ENCODE assay signal across 9 cellular contexts in genomic region chr1:158506369-158506987, GRCh38. TPM values are rescaled to one million over a fixed set of nuclear protein-coding genes. Genes with fewer than 3 reads are reported as not detected.
DNase-seq lines count a peak whose midpoint lies in the region; ATAC-seq and TF ChIP-seq lines count a peak whose summit lies in the region.
"Had no signal": no experiment of that assay in that cellular context is flagged by ENCODE, and none has a peak within 500 bp of the region (broad histone marks: within the 10 kb centered on the region; RNA-seq: fewer than 3 reads in every experiment).

No MANE protein-coding gene starts in this region.

- H2BK120ac ChIP-seq in IMR-90 (ENCODE audit: low read depth, low read length): no peak overlapping the region

- H3K4me2 ChIP-seq in IMR-90 (ENCODE audit: low read depth, low read length): no peak overlapping the region

- no peaks in the 10 kb centered on the region for H3K9me1 ChIP-seq in IMR-90 (ENCODE audit: insufficient read depth, low read length)

- H3K4me1 ChIP-seq in IMR-90 (ENCODE audit: control insufficient read depth, insufficient read depth, low read length): no peaks in the 10 kb centered on the region

- TF ChIP-seq POLR2A in IMR-90 (IDR thresholded peaks at IDR 0.05; ENCODE audit: low read depth, low read length): no peak
- no peak for TF ChIP-seq POLR2A in erythroblast (IDR thresholded peaks at IDR 0.05; ENCODE audit: low read length)

- intact Hi-C loops in IMR-90 (cut with micrococcal nuclease): loop anchor here (1.0 kb wide), 1 partner anchor 492 kb away; no protein-coding TSS in a partner anchor

- no peak overlapping the region for H2AFZ ChIP-seq in IMR-90 (replicated peaks; ENCODE audit: low read length, poor library complexity)

- H3K36me3 ChIP-seq in IMR-90 (ENCODE audit: control insufficient read depth, insufficient read depth, low read length): no peaks in the 10 kb centered on the region

- no peak overlapping the region for H2BK20ac ChIP-seq in IMR-90 (ENCODE audit: low read depth, low read length)

- no peak overlapping the region for H4K8ac ChIP-seq in IMR-90 (ENCODE audit: low read depth in 2 of 2, low read length in 2 of 2)

- no peak overlapping the region for H3K27ac ChIP-seq in IMR-90 (ENCODE audit: insufficient read depth, low read length)

- H3K9me3 ChIP-seq in IMR-90 (ENCODE audit: control insufficient read depth, insufficient read depth, low read length): no peaks in the 10 kb centered on the region
- H3K9me3 ChIP-seq: mucosa of descending colon had no signal

- no peak overlapping the region for H4K91ac ChIP-seq in IMR-90 (ENCODE audit: insufficient read depth, low read depth, low read length)

- no peak overlapping the region for H3K14ac ChIP-seq in IMR-90 (replicated peaks; ENCODE audit: low read depth, low read length)

- no peak overlapping the region for H3K4ac ChIP-seq in IMR-90 (ENCODE audit: low read depth, low read length)

- no CpG with 5 or more reads among the region's 1 CpG for WGBS in IMR-90 (ENCODE audit: extremely low coverage in 2 of 2, insufficient read length in 1 of 2), 2 experiments

- H3K23ac ChIP-seq in IMR-90 (ENCODE audit: low read depth, low read length): no peak overlapping the region

- H4K20me1 ChIP-seq in IMR-90 (ENCODE audit: insufficient read depth, low read length): no peaks in the 10 kb centered on the region

- H2BK5ac ChIP-seq in IMR-90 (ENCODE audit: low read depth, low read length, poor library complexity, severe bottlenecking): no peak overlapping the region

- H3K27me3 ChIP-seq in IMR-90 (ENCODE audit: control insufficient read depth, insufficient read depth, low read length): no peaks in the 10 kb centered on the region

- no peak overlapping the region for H2AK9ac ChIP-seq in IMR-90 (replicated peaks; ENCODE audit: low read depth, low read length, poor library complexity)

- BruUV-seq in IMR-90 (replicated peaks; lab: Mats Ljungman, UMichigan): no TSS peak

- H3K18ac ChIP-seq in IMR-90 (ENCODE audit: low read depth, low read length): no peak overlapping the region

- H2BK15ac ChIP-seq in IMR-90 (ENCODE audit: low read depth, low read length): no peak overlapping the region

- ATAC-seq in IMR-90 (ENCODE audit: low read depth): no peak
- ATAC-seq in GM19395 (IDR thresholded peaks at IDR 0.05; ENCODE audit: unreplicated experiment): no peak
- ATAC-seq: mucosa of descending colon had no signal

- DNase-seq in DMS53 treated with DMSO at 0.1 percent for 48 hours (lab: John Stamatoyannopoulos, UW; ENCODE audit: unreplicated experiment) (peak; percentile 18), IMR-90 (peak; percentile 8), erythroblast (lab: John Stamatoyannopoulos, UW) (peak; percentile 37 to 66), NCI-H2081 (lab: John Stamatoyannopoulos, UW) (no peak), 8988T (no peak)
- peak; percentile 7 to 29 for DNase-seq in activated CD4-positive, alpha-beta T cell treated with anti-CD3 and anti-CD28 coated beads for 4 hours
- DNase-seq in stimulated activated CD4-positive, alpha-beta T cell treated with anti-CD3 and anti-CD28 coated beads, Interleukin-15, amount 100 ng/mL, for 48 hours (ENCODE audit: low read depth in 2 of 2): peak; percentile 2 to 32

- no peak overlapping the region for H3K9ac ChIP-seq in IMR-90 (ENCODE audit: low read depth, low read length)

- in situ Hi-C loops in IMR-90 (cut with MboI; ENCODE audit: low sequenced_read_pairs): no loop called here

- TF ChIP-seq RAD21 in IMR-90 (IDR thresholded peaks at IDR 0.05; ENCODE audit: low read length): peak; percentile 54

- dilution Hi-C loops in IMR-90 (cut with HindIII; ENCODE audit: low sequenced_read_pairs, unreplicated experiment): no loop called here

- H3K56ac ChIP-seq in IMR-90 (ENCODE audit: extremely low read depth, insufficient read depth, low read length): no peak overlapping the region

- H3K4me3 ChIP-seq in IMR-90 (ENCODE audit: insufficient read depth, low read depth, low read length): no peak overlapping the region
- H3K4me3 ChIP-seq: mucosa of descending colon had no signal

- CTCF ChIA-PET in IMR-90 (lab: Yijun Ruan, JAX): interaction anchor here (0.6 kb wide), 1 partner anchor 522 kb away, joined by 3 read pairs; no protein-coding TSS in a partner anchor

- H3K79me1 ChIP-seq in IMR-90 (ENCODE audit: low read depth in 1 of 2, low read length in 2 of 2): no peaks in the 10 kb centered on the region

- H4K5ac ChIP-seq in IMR-90 (ENCODE audit: low read depth, low read length): no peak overlapping the region

- POLR2A ChIA-PET in IMR-90 (lab: Charles Lee; ENCODE audit: unreplicated experiment): no interaction called here

- peak; percentile 49 for TF ChIP-seq CTCF in IMR-90 (conservative IDR thresholded peaks at IDR 0.05; ENCODE audit: low read depth, low read length)

- no peak overlapping the region for H2AK5ac ChIP-seq in IMR-90 (ENCODE audit: low read depth, low read length)

TF ChIP-seq in IMR-90, 13 proteins besides CTCF, POLR2A, EP300 and RAD21:
- TF ChIP-seq RCOR1 (IDR thresholded peaks at IDR 0.05; ENCODE audit: insufficient replicate concordance, low read length) (no peak), SMC3 (IDR thresholded peaks at IDR 0.05; ENCODE audit: low read depth, low read length) (peak; percentile 29)

RNA-seq across cellular contexts. Expression of gene OR10R2, which starts 34.5 kb away (rescaled TPM):
- total RNA-seq in IMR-90 (2012; rRNA removed): not detected in 2 replicates
- not detected in 2 replicates for polyA plus RNA-seq in IMR-90 (2012; rRNA removed)
- not detected in 2 replicates for polyA plus RNA-seq in IMR-90 (2012; cell fraction: cytosol; rRNA removed)
- polyA plus RNA-seq in IMR-90 (2012; cell fraction: nucleus; rRNA removed; ENCODE audit: low replicate concordance): not detected in 2 replicates
- total RNA-seq: mucosa of descending colon had no signal

RNA-seq across cellular contexts. Expression of gene OR10K1, which starts 44.8 kb away (rescaled TPM):
- total RNA-seq in IMR-90 (2012; rRNA removed): not detected in 2 replicates
- not detected in 2 replicates for polyA plus RNA-seq in IMR-90 (2012; rRNA removed)
- polyA plus RNA-seq in IMR-90 (2012; cell fraction: cytosol; rRNA removed): not detected in 2 replicates
- not detected in 2 replicates for polyA plus RNA-seq in IMR-90 (2012; cell fraction: nucleus; rRNA removed; ENCODE audit: low replicate concordance)
- total RNA-seq: mucosa of descending colon had no signal

RNA-seq across cellular contexts. Expression of gene OR6Y1, which starts 47.7 kb away (rescaled TPM):
- not detected in 2 replicates for total RNA-seq in IMR-90 (2012; rRNA removed)
- polyA plus RNA-seq in IMR-90 (2012; rRNA removed): not detected in 2 replicates
- polyA plus RNA-seq in IMR-90 (2012; cell fraction: cytosol; rRNA removed): not detected in 2 replicates
- not detected in 2 replicates for polyA plus RNA-seq in IMR-90 (2012; cell fraction: nucleus; rRNA removed; ENCODE audit: low replicate concordance)
- total RNA-seq: mucosa of descending colon had no signal

Comparison
In these comparisons a context has a peak if more than half of its experiments do, and no peak if none do; other contexts are left out.
1. DNase-seq: peak in DMS53 treated with DMSO at 0.1 percent for 48 hours (single experiment), IMR-90 (single experiment), activated CD4-positive, alpha-beta T cell treated with anti-CD3 and anti-CD28 coated beads for 4 hours (2 of 2), erythroblast (2 of 2) and stimulated activated CD4-positive, alpha-beta T cell treated with anti-CD3 and anti-CD28 coated beads, Interleukin-15, amount 100 ng/mL, for 48 hours (2 of 2); none in NCI-H2081 (0 of 2) and 8988T (single experiment).